ENCODE assay signal across 17 cellular contexts in the genomic region with DNA sequence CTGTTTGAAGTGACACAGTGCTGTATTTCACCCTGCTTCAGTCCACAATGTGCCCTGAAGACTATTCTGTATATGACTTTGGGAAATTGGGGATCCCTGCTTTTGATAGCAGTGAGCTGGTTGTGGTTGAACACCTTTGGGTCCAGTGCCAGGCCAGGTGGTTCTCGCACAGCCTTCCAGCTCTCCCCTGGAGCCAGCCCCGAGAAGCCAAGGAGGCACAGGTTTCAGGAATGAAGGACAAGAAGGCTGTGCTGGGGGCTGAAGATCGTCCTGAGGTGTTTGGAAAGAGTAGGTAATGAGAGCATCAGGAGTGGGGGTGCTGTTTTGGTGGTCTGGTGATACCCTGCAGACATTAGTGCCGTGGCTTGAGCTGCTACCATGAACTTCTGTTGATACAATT.
DNase-seq lines count a peak whose midpoint lies in the region; TF ChIP-seq lines count a peak whose summit lies in the region.
"Had no signal": no experiment of that assay in that cellular context is flagged by ENCODE, and none has a peak within 500 bp of the region (broad histone marks: within the 10 kb centered on the region; RNA-seq: fewer than 3 reads in every experiment).

No MANE protein-coding gene starts in this region.

- peaks cover 2% of the 10 kb centered on the region for H3K4me1 Mint-ChIP-seq in endodermal cell
- H3K4me1 Mint-ChIP-seq: CD8-positive, alpha-beta memory T cell had no signal

- H3K4me3 ChIP-seq in endodermal cell (ENCODE audit: low read length) (no peak overlapping the region), suprapubic skin (no peak overlapping the region)
- H3K4me3 ChIP-seq: GM23338 had no signal

- H3K9me3 Mint-ChIP-seq in endodermal cell, result no peaks in the 10 kb centered on the region
- H3K9me3 Mint-ChIP-seq: CD8-positive, alpha-beta memory T cell; GM23338 had no signal

- H3K36me3 ChIP-seq in endodermal cell (ENCODE audit: control insufficient read depth, insufficient read depth, low read length), result no peaks in the 10 kb centered on the region
- no peaks in the 10 kb centered on the region for H3K36me3 ChIP-seq in suprapubic skin

- no peak for TF ChIP-seq EP300 in suprapubic skin (IDR thresholded peaks at IDR 0.05)

- no peak for TF ChIP-seq POLR2A in suprapubic skin (IDR thresholded peaks at IDR 0.05)

- peak; percentile 9 for DNase-seq in activated CD4-positive, CD25-positive, alpha-beta regulatory T cell treated with anti-CD3 and anti-CD28 coated beads, Interleukin-2, amount 50 U/mL, for 72 hours
- no peak for DNase-seq in activated CD4-positive, CD25-positive, alpha-beta regulatory T cell (lab: John Stamatoyannopoulos, UW)
- peak; percentile 12 for DNase-seq in endodermal cell
- peak; percentile 43 for DNase-seq in posterior vena cava (ENCODE audit: low spot score)
- peak; percentile 33 to 54 for DNase-seq in suprapubic skin (ENCODE audit: low spot score in 2 of 2)
- DNase-seq in GM03348 (ENCODE audit: low spot score), result no peak
- DNase-seq in amniotic stem cell (lab: John Stamatoyannopoulos, UW), result no peak
- no peak for DNase-seq in GM13976 (ENCODE audit: low spot score)
- DNase-seq: Caco-2; CD8-positive, alpha-beta memory T cell; DMS53; GF-D8; H7 had no signal

- H3K27ac ChIP-seq in endodermal cell (ENCODE audit: low read depth, low read length) (no peak overlapping the region), suprapubic skin (no peak overlapping the region)
- H3K27ac ChIP-seq: 22Rv1 had no signal

- intact Hi-C loops in posterior vena cava (cut with DNase I), result no loop called here

- no peak overlapping the region for H3K9ac ChIP-seq in endodermal cell (ENCODE audit: extremely low read depth, low read length, poor library complexity, severe bottlenecking)

- H3K9me3 ChIP-seq in endodermal cell (ENCODE audit: control insufficient read depth, low read length) (no peaks in the 10 kb centered on the region), suprapubic skin (no peaks in the 10 kb centered on the region)
- H3K9me3 ChIP-seq: Caco-2 had no signal

- WGBS in endodermal cell (ENCODE audit: insufficient coverage in 1 of 2, insufficient read length in 1 of 2), 2 experiments, result 92 to 100% methylated on average over 2 to 4 of the region's 4 CpGs
- 88% methylated on average over 4 of the region's 4 CpGs for WGBS in suprapubic skin

- no peaks in the 10 kb centered on the region for H3K4me1 ChIP-seq in endodermal cell (ENCODE audit: control insufficient read depth, insufficient read depth, low read length)
- peaks cover 11% of the 10 kb centered on the region for H3K4me1 ChIP-seq in suprapubic skin

- TF ChIP-seq CTCF in endodermal cell (conservative IDR thresholded peaks at IDR 0.05) (no peak), suprapubic skin (IDR thresholded peaks at IDR 0.05) (no peak), GM13976 (IDR thresholded peaks at IDR 0.05; ENCODE audit: borderline replicate concordance, control extremely low read depth, extremely low read depth, insufficient read depth, missing control alignments) (no peak)

- H3K4me3 Mint-ChIP-seq in endodermal cell, result no peak overlapping the region
- H3K4me3 Mint-ChIP-seq: CD14-positive monocyte; CD8-positive, alpha-beta memory T cell; GM23338; IgD-negative memory B cell had no signal

- in situ Hi-C loops in GM13976 (cut with MboI; ENCODE audit: low sequenced_read_pairs, unreplicated experiment), result no loop called here

- H3K27me3 ChIP-seq in endodermal cell (ENCODE audit: control insufficient read depth, insufficient read depth, low read length, poor library complexity, severe bottlenecking) (no peaks in the 10 kb centered on the region), suprapubic skin (no peaks in the 10 kb centered on the region)

- H3K27me3 Mint-ChIP-seq in endodermal cell (ENCODE audit: insufficient read depth), result no peaks in the 10 kb centered on the region

- no peak overlapping the region for H3K27ac Mint-ChIP-seq in endodermal cell
- H3K27ac Mint-ChIP-seq: CD8-positive, alpha-beta memory T cell; GM23338; IgD-negative memory B cell had no signal

- no peaks in the 10 kb centered on the region for H3K36me3 Mint-ChIP-seq in endodermal cell (ENCODE audit: low read depth)
- H3K36me3 Mint-ChIP-seq: CD14-positive monocyte; CD8-positive, alpha-beta memory T cell; IgD-negative memory B cell had no signal

Comparison
In these comparisons a context has a peak if more than half of its experiments do, and no peak if none do; other contexts are left out.
1. DNase-seq: peak in activated CD4-positive, CD25-positive, alpha-beta regulatory T cell treated with anti-CD3 and anti-CD28 coated beads, Interleukin-2, amount 50 U/mL, for 72 hours (single experiment), endodermal cell (single experiment), posterior vena cava (single experiment) and suprapubic skin (2 of 2); none in activated CD4-positive, CD25-positive, alpha-beta regulatory T cell (0 of 4), GM03348 (single experiment), amniotic stem cell (single experiment) and GM13976 (single experiment).